ENCODE assay signal across 17 cellular contexts in the genomic region with DNA sequence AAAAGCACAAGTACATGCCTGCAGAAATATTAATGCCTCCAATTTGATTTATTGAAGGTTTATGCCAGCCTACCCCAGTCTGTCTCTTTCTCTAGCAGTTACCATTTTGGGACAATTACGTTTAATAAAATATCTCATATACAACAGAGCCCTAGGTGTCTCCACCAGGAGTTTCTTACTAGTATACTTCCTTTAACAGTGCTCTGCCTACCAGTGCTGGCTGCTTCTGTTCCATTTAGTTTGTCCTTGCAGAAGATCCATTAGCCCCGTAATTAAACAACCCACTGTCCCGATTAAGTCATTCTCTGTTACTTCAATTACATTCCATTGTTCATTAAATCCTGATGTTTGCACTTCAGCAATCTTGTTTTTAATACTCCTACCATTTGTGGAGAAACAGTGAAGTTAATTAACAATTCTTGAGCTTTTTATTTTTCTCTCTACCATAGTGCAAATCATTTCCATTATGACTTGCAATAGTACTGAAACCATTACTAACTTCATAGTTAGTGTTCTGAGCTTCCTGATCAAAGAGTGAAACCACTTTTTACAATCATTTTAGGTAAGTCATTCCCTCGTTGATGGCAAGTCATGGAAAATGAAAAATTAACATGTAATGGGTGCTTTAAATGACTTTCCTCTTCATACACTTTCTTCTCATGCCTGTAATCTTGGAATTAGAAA.
DNase-seq lines count a peak whose midpoint lies in the region; ATAC-seq and TF ChIP-seq lines count a peak whose summit lies in the region.
"Had no signal": no experiment of that assay in that cellular context is flagged by ENCODE, and none has a peak within 500 bp of the region (broad histone marks: within the 10 kb centered on the region; RNA-seq: fewer than 3 reads in every experiment).

No MANE protein-coding gene starts in this region.

- 79% methylated on average over 4 of the region's 4 CpGs for WGBS in right lobe of liver (ENCODE audit: insufficient coverage, low coverage, low lambda C conversion rate, missing lambda C conversion rate)
- 90% methylated on average over 4 of the region's 4 CpGs for WGBS in right cardiac atrium

- ATAC-seq in GM18517 (IDR thresholded peaks at IDR 0.05; ENCODE audit: unreplicated experiment) (peak; percentile 64), GM19395 (IDR thresholded peaks at IDR 0.05; ENCODE audit: unreplicated experiment) (peak; percentile 71), HG02981 (IDR thresholded peaks at IDR 0.05; ENCODE audit: unreplicated experiment) (peak; percentile 58), right lobe of liver (no peak), GM19351 (IDR thresholded peaks at IDR 0.05; ENCODE audit: unreplicated experiment) (no peak), right cardiac atrium (no peak)
- ATAC-seq: naive thymus-derived CD8-positive, alpha-beta T cell; WTC11 had no signal

- H3K27me3 ChIP-seq in right lobe of liver (no peaks in the 10 kb centered on the region), right cardiac atrium (ENCODE audit: control insufficient read depth, insufficient read depth) (no peaks in the 10 kb centered on the region)
- H3K27me3 ChIP-seq: colonic mucosa, MG63 had no signal

- H3K27me3 Mint-ChIP-seq in activated naive CD8-positive, alpha-beta T cell: no peaks in the 10 kb centered on the region
- H3K27me3 Mint-ChIP-seq: naive thymus-derived CD8-positive, alpha-beta T cell had no signal

- intact Hi-C loops in right lobe of liver (cut with DNase I): no loop called here
- intact Hi-C loops in right cardiac atrium (cut with DNase I): no loop called here

- no peaks in the 10 kb centered on the region for H3K9me3 Mint-ChIP-seq in activated naive CD8-positive, alpha-beta T cell (ENCODE audit: low read depth)

- no peak for TF ChIP-seq CTCF in right lobe of liver (IDR thresholded peaks at IDR 0.05)

- H3K4me1 Mint-ChIP-seq in activated naive CD8-positive, alpha-beta T cell (ENCODE audit: low read depth): peaks cover 52% of the 10 kb centered on the region

- H3K36me3 Mint-ChIP-seq in activated naive CD8-positive, alpha-beta T cell: peaks cover 28% of the 10 kb centered on the region
- H3K36me3 Mint-ChIP-seq: WTC11 had no signal

- H3K4me3 Mint-ChIP-seq in activated naive CD8-positive, alpha-beta T cell: peak overlapping the region; percentile 64
- H3K4me3 Mint-ChIP-seq: WTC11 had no signal

- H3K27ac ChIP-seq in right lobe of liver: no peak overlapping the region
- H3K27ac ChIP-seq in right cardiac atrium (ENCODE audit: low read length): no peak overlapping the region
- H3K27ac ChIP-seq: colonic mucosa, GM23248, prostate gland had no signal

- H3K4me3 ChIP-seq in right lobe of liver: no peak overlapping the region
- no peak overlapping the region for H3K4me3 ChIP-seq in right cardiac atrium (ENCODE audit: low read length)
- H3K4me3 ChIP-seq: colonic mucosa, GM23248, lung, MG63, prostate gland had no signal

- H3K36me3 ChIP-seq in right lobe of liver: no peaks in the 10 kb centered on the region
- H3K36me3 ChIP-seq: colonic mucosa, MG63, prostate gland had no signal

- DNase-seq in right lobe of liver: no peak
- DNase-seq in right cardiac atrium: no peak
- DNase-seq in NCI-H2107 treated with DMSO at 0.1 percent for 48 hours (lab: John Stamatoyannopoulos, UW; ENCODE audit: unreplicated experiment): no peak
- DNase-seq: colonic mucosa; GM23248; MG63; naive thymus-derived CD8-positive, alpha-beta T cell; NCI-H2029 treated with DMSO at 0.1 percent for 48 hours; NCI-H774 had no signal

- no peak for TF ChIP-seq POLR2A in right lobe of liver (IDR thresholded peaks at IDR 0.05)

- no peaks in the 10 kb centered on the region for H3K9me3 ChIP-seq in right lobe of liver
- H3K9me3 ChIP-seq in right cardiac atrium (ENCODE audit: control insufficient read depth, low read length): no peaks in the 10 kb centered on the region
- H3K9me3 ChIP-seq: colonic mucosa, MG63, prostate gland had no signal

- no peaks in the 10 kb centered on the region for H3K4me1 ChIP-seq in right lobe of liver
- no peaks in the 10 kb centered on the region for H3K4me1 ChIP-seq in right cardiac atrium (ENCODE audit: control insufficient read depth, insufficient read depth, low read length)
- H3K4me1 ChIP-seq: colonic mucosa, prostate gland had no signal

- H3K27ac Mint-ChIP-seq in activated naive CD8-positive, alpha-beta T cell: peak overlapping the region; percentile 79
- H3K27ac Mint-ChIP-seq: WTC11 had no signal

Comparison
In these comparisons a context has a peak if more than half of its experiments do, and no peak if none do; other contexts are left out.
1. ATAC-seq: peak in GM18517 (single experiment), GM19395 (single experiment) and HG02981 (single experiment); none in right lobe of liver (0 of 4), GM19351 (single experiment) and right cardiac atrium (0 of 2).